ENCODE assay signal across 19 cellular contexts in genomic region chr12:52848661-52849255, GRCh38. TPM values are rescaled to one million over a fixed set of nuclear protein-coding genes. Genes with fewer than 3 reads are reported as not detected.
A peak's percentile ranks its signal among the peaks of the same experiment; 100 is the strongest.
DNase-seq lines count a peak whose midpoint lies in the region; ATAC-seq and TF ChIP-seq lines count a peak whose summit lies in the region.
"Had no signal": no experiment of that assay in that cellular context is flagged by ENCODE, and none has a peak within 500 bp of the region (broad histone marks: within the 10 kb centered on the region; RNA-seq: fewer than 3 reads in every experiment).

Gene KRT78, minus strand, starts transcription at chr12:52848994. Its CDS starts 64 bp downstream, at chr12:52848930.

- H2AFZ ChIP-seq in PC-3 (ENCODE audit: low read length): peak within 1 kb of the TSS; percentile 2; the same call in 1 of the 2 replicates

- peak within 1 kb of the TSS; percentile 11; the same call in 1 of the 2 replicates for H3K9ac ChIP-seq in PC-3 (ENCODE audit: low read length)
- H3K9ac ChIP-seq: BLaER1 treated with 17β-estradiol and CSF1 and Interleukin-3, amounts not matched to agents 10 nM and 100 nM had no signal

- no peaks in the 10 kb centered on the region for H4K20me1 ChIP-seq in PC-3 (ENCODE audit: low read length)
- H4K20me1 ChIP-seq: BLaER1 treated with 17β-estradiol and CSF1 and Interleukin-3, amounts not matched to agents 10 nM and 100 nM had no signal

- H3K27ac Mint-ChIP-seq in CD14-positive monocyte: peak within 1 kb of the TSS in 1 of 7 donors; percentile 60

- no peak within 1 kb of the TSS for H3K4me2 ChIP-seq in PC-3 (ENCODE audit: low read length)

- no peaks in the 10 kb centered on the region for H3K4me1 Mint-ChIP-seq in CD14-positive monocyte

- ATAC-seq in PC-3 (no peak), GM21723 (IDR thresholded peaks at IDR 0.05; ENCODE audit: unreplicated experiment) (no peak), GM21619 (IDR thresholded peaks at IDR 0.05; ENCODE audit: unreplicated experiment) (no peak), HG02884 (IDR thresholded peaks at IDR 0.05; ENCODE audit: unreplicated experiment) (no peak)
- ATAC-seq: K562 had no signal

- intact Hi-C loops in CD14-positive monocyte (cut with micrococcal nuclease): no loop called here
- intact Hi-C loops in PC-3 (cut with micrococcal nuclease): no loop called here
- intact Hi-C loops in esophagus squamous epithelium (cut with DNase I): no loop called here

- H3K27ac ChIP-seq in PC-3 (ENCODE audit: low read length) (peak within 1 kb of the TSS; percentile 75), esophagus squamous epithelium (peak within 1 kb of the TSS; percentile 49 to 83 (median 73)), skin epidermis (peak within 1 kb of the TSS in 14 of 21 experiments; percentile 18 to 74 (median 52))
- H3K27ac ChIP-seq: BLaER1 treated with 17β-estradiol and CSF1 and Interleukin-3, amounts not matched to agents 10 nM and 100 nM; SJSA1 had no signal

- H3K4me1 ChIP-seq in PC-3 (ENCODE audit: insufficient read depth, low read length) (peaks cover 15% of the 10 kb centered on the region), esophagus squamous epithelium (peaks cover 3 to 47% (median 7%) of the 10 kb centered on the region in 3 donors)

- POLR2A ChIA-PET in PC-3 (lab: Charles Lee; ENCODE audit: unreplicated experiment): no interaction called here

- WGBS in esophagus squamous epithelium, 2 donors: 44 to 75% methylated on average over 3 to 6 of the region's 16 CpGs

- TF ChIP-seq CTCF in CD14-positive monocyte (IDR thresholded peaks at IDR 0.05): no peak
- TF ChIP-seq CTCF in PC-3 (conservative IDR thresholded peaks at IDR 0.05; ENCODE audit: low read depth, low read length): no peak
- TF ChIP-seq CTCF in esophagus squamous epithelium (IDR thresholded peaks at IDR 0.05): no peak

- H3K9me3 ChIP-seq in PC-3 (ENCODE audit: low read length): no peaks in the 10 kb centered on the region
- no peaks in the 10 kb centered on the region for H3K9me3 ChIP-seq in esophagus squamous epithelium
- H3K9me3 ChIP-seq: BLaER1 treated with 17β-estradiol and CSF1 and Interleukin-3, amounts not matched to agents 10 nM and 100 nM; SJSA1 had no signal

- no peaks in the 10 kb centered on the region for H3K36me3 Mint-ChIP-seq in CD14-positive monocyte

- no peaks in the 10 kb centered on the region for H3K79me2 ChIP-seq in PC-3 (ENCODE audit: low read length)

- H3K36me3 ChIP-seq in PC-3 (ENCODE audit: low read depth, low read length) (no peaks in the 10 kb centered on the region), esophagus squamous epithelium (no peaks in the 10 kb centered on the region)
- H3K36me3 ChIP-seq: BLaER1 treated with 17β-estradiol and CSF1 and Interleukin-3, amounts not matched to agents 10 nM and 100 nM; SJSA1 had no signal

- no TSS peak for BruUV-seq in PC-3 (replicated peaks; lab: Mats Ljungman, UMichigan)

- H3K9me3 Mint-ChIP-seq in CD14-positive monocyte: no peaks in the 10 kb centered on the region

- no peaks in the 10 kb centered on the region for H3K9me2 ChIP-seq in PC-3 (replicated peaks; ENCODE audit: low read length)

- H3K27me3 ChIP-seq in PC-3 (ENCODE audit: low read length) (no peaks in the 10 kb centered on the region), esophagus squamous epithelium (peaks cover 0 to 5% (median 0%) of the 10 kb centered on the region in 4 donors)
- H3K27me3 ChIP-seq: BLaER1 treated with 17β-estradiol and CSF1 and Interleukin-3, amounts not matched to agents 10 nM and 100 nM had no signal

- TF ChIP-seq POLR2A in esophagus squamous epithelium (IDR thresholded peaks at IDR 0.05): no peak

- no peak within 1 kb of the TSS for H3K4me3 Mint-ChIP-seq in CD14-positive monocyte

- CTCF ChIA-PET in PC-3 (lab: Charles Lee): no interaction called here

- no peak within 1 kb of the TSS for H3K4me3 ChIP-seq in PC-3 (ENCODE audit: low read length)
- peak within 1 kb of the TSS in 2 of 4 donors; percentile 23 to 29 for H3K4me3 ChIP-seq in esophagus squamous epithelium
- no peak within 1 kb of the TSS for H3K4me3 ChIP-seq in skin epidermis
- H3K4me3 ChIP-seq: BLaER1 treated with 17β-estradiol and CSF1 and Interleukin-3, amounts not matched to agents 10 nM and 100 nM; K562; SJSA1 had no signal

- DNase-seq in CD14-positive monocyte (ENCODE audit: low spot score): peak; percentile 38
- no peak for DNase-seq in PC-3
- DNase-seq in esophagus squamous epithelium (lab: John Stamatoyannopoulos, UW): no peak
- DNase-seq in NCI-H524 (lab: John Stamatoyannopoulos, UW): no peak
- DNase-seq: GF-D8; MV-4-11; NCI-H1417; NCI-H187 treated with DMSO at 0.1 percent for 48 hours; NCI-H69; NK-92 treated with Interleukin-12 subunit alpha and Interleukin-12 subunit beta, amount 100 ng/mL, for 24 hours; RPMI8226 had no signal

- H3K27me3 Mint-ChIP-seq in CD14-positive monocyte (ENCODE audit: low read depth in 3 of 3): peaks cover 9 to 14% (median 13%) of the 10 kb centered on the region in 3 donors

- H3F3A ChIP-seq in PC-3 (ENCODE audit: low read length, unreplicated experiment): no peaks in the 10 kb centered on the region

RNA-seq across cellular contexts. Expression of gene KRT78, which starts in this region (rescaled TPM):
- polyA plus RNA-seq in CD14-positive monocyte: not detected
- total RNA-seq in PC-3 (2014; rRNA removed) (0.12 and 0.15 TPM in 2 replicates), esophagus squamous epithelium (100 to 1,000 TPM; 194 to 481 (median 307) TPM)
- total RNA-seq: K562, OCI-LY7 had no signal
- polyA plus RNA-seq: K562 had no signal

Comparison
In these comparisons a context has a peak if more than half of its experiments do, and no peak if none do; other contexts are left out.
1. RNA of gene KRT78 (total RNA-seq): 194 to 481 TPM in esophagus squamous epithelium; 0.12 to 0.15 TPM in PC-3; every median in the first group is over 100 times any median in the second.
2. Peak in DNase-seq in CD14-positive monocyte; RNA of the gene not detected or under 1 TPM.
3. Peak in every context shown above with its lines, with median percentiles within 50 percentile points of each other: H3K27ac ChIP-seq.